8 cellular contexts compared by ENCODE assay signal in the genomic region with DNA sequence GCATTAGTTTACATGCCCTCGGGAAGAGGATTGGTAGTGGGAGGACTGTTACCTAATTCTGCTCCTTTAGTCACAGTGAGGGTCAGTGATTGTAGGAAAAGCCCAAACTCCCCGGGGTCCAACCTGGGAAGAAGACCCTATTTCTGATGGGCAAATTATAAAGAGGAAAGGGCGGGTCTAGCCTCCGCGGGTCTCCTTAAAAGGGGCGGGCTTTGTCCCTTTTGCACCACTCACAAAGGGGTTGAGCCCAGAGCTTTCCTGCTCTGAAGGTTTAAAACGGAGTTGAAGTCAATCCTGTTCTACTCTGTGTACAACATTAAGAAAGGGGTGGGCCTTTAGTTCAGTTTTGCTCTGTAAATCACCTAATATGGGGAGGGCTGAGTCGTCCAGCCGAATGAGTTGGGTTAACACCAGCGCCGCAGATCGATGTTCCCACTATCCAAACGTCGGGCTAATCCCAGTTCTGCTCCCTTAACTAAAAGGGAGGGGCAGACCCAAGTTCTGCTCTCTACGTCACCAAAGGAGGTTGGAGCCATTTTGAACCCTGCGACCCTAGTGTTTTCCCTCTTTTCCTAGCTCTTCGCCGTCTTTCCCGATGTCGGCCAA. TPM values are rescaled to one million over a fixed set of nuclear protein-coding genes. Genes with fewer than 3 reads are reported as not detected.
DNase-seq lines count a peak whose midpoint lies in the region; ATAC-seq and TF ChIP-seq lines count a peak whose summit lies in the region.

No MANE protein-coding gene starts in this region.

- intact Hi-C loops in left lung (cut with DNase I): no loop called here

- peak overlapping the region; percentile 95 for H3K4me3 ChIP-seq in brain microvascular endothelial cell (ENCODE audit: low read depth, low read length)
- H3K4me3 ChIP-seq in left lung: peak overlapping the region; percentile 59 to 79

- no peaks in the 10 kb centered on the region for H3K9me3 ChIP-seq in left lung

- H3K27ac ChIP-seq in brain microvascular endothelial cell: peak overlapping the region; percentile 88
- peak overlapping the region; percentile 97 to 98 for H3K27ac ChIP-seq in left lung
- H3K27ac ChIP-seq in temporal lobe (ENCODE audit: low read depth, low read length): peak overlapping the region; percentile 98

- ATAC-seq in HG03039 (IDR thresholded peaks at IDR 0.05; ENCODE audit: unreplicated experiment) (peak; percentile 4), left lung (peak; percentile 12), GM19324 (IDR thresholded peaks at IDR 0.05; ENCODE audit: low FRiP score, unreplicated experiment) (no peak), HG02678 (IDR thresholded peaks at IDR 0.05; ENCODE audit: unreplicated experiment) (no peak)

- TF ChIP-seq CTCF in brain microvascular endothelial cell (IDR thresholded peaks at IDR 0.05; ENCODE audit: low read depth, low read length, missing control alignments) (no peak), left lung (IDR thresholded peaks at IDR 0.05) (no peak)

- peak; percentile 85 for DNase-seq in DMS53 treated with DMSO at 0.1 percent for 48 hours (lab: John Stamatoyannopoulos, UW; ENCODE audit: unreplicated experiment)
- DNase-seq in OCI-M1 (lab: John Stamatoyannopoulos, UW): peak; percentile 90
- peak; percentile 54 for DNase-seq in brain microvascular endothelial cell
- DNase-seq in left lung: no peak

- H3K27me3 ChIP-seq in brain microvascular endothelial cell (replicated peaks): no peaks in the 10 kb centered on the region
- H3K27me3 ChIP-seq in left lung: no peaks in the 10 kb centered on the region

- in situ Hi-C loops in brain microvascular endothelial cell (cut with HindIII; ENCODE audit: low pct_ligation_motif_present, low sequenced_read_pairs): no loop called here

- peaks cover 8% of the 10 kb centered on the region for H3K36me3 ChIP-seq in brain microvascular endothelial cell (replicated peaks)
- peaks cover 0 to 23% of the 10 kb centered on the region in 2 donors for H3K36me3 ChIP-seq in left lung

- peaks cover 32 to 76% of the 10 kb centered on the region in 2 donors for H3K4me1 ChIP-seq in left lung

RNA-seq across cellular contexts. Expression of gene RNF5, which starts 0.9 kb away (rescaled TPM):
- total RNA-seq in left lung (10 to 100 TPM; 43.9 to 65.7 TPM), temporal lobe (61.5 TPM)

RNA-seq across cellular contexts. Expression of gene AGPAT1, which starts 1.4 kb away (rescaled TPM):
- total RNA-seq in left lung (10 to 100 TPM; 55.5 to 61.2 TPM), temporal lobe (17.5 TPM)

RNA-seq across cellular contexts. Expression of gene AGER, which starts 6.8 kb away (rescaled TPM):
- total RNA-seq in left lung (100 to 1,000 TPM; 221 to 616 TPM), temporal lobe (0.98 TPM)

RNA-seq across cellular contexts. Expression of gene PBX2, which starts 12.7 kb away (rescaled TPM):
- 10 to 100 TPM; 91.0 to 99.1 TPM for total RNA-seq in left lung
- 21.4 TPM for total RNA-seq in temporal lobe

RNA-seq across cellular contexts. Expression of gene EGFL8, which starts 12.9 kb away (rescaled TPM):
- total RNA-seq in left lung (10 to 100 TPM in 1 of 2 donors, 1 to 10 TPM in 1; 8.1 to 10.1 TPM), temporal lobe (6.6 TPM)

Comparison
In these comparisons a context has a peak if more than half of its experiments do, and no peak if none do; other contexts are left out.
1. DNase-seq: peak in DMS53 treated with DMSO at 0.1 percent for 48 hours (single experiment), OCI-M1 (single experiment) and brain microvascular endothelial cell (single experiment); none in left lung (0 of 2).
2. ATAC-seq: peak in HG03039 (single experiment) and left lung (single experiment); none in GM19324 (single experiment) and HG02678 (single experiment).
3. RNA of gene AGER, which starts 6.8 kb away (total RNA-seq): 221 to 616 TPM in left lung; 0.98 TPM in temporal lobe (single experiment); every median in the first group is over 100 times any median in the second.
4. Peak in every context shown above with its lines, with median percentiles within 50 percentile points of each other: H3K27ac ChIP-seq.